In genomic region chr2:128347701-128348504, GRCh38 we compare ENCODE assay signal across 8 cellular contexts. TPM values are rescaled to one million over a fixed set of nuclear protein-coding genes. Genes with fewer than 3 reads are reported as not detected.
DNase-seq lines count a peak whose midpoint lies in the region; ATAC-seq and TF ChIP-seq lines count a peak whose summit lies in the region.

No MANE protein-coding gene starts in this region.

- peak; percentile 79 for ATAC-seq in left lung

- H3K27me3 ChIP-seq in left lung (no peaks in the 10 kb centered on the region), testis (no peaks in the 10 kb centered on the region), WERI-Rb-1 (ENCODE audit: insufficient read depth, low read depth, severe bottlenecking) (no peaks in the 10 kb centered on the region)

- H3K27ac ChIP-seq in left lung: peak overlapping the region; percentile 33 to 60
- peak overlapping the region; percentile 21 to 33 for H3K27ac ChIP-seq in testis
- H3K27ac ChIP-seq in WERI-Rb-1: no peak overlapping the region

- H3K36me3 ChIP-seq in left lung (no peaks in the 10 kb centered on the region), testis (ENCODE audit: low read depth, missing control alignments) (no peaks in the 10 kb centered on the region), WERI-Rb-1 (no peaks in the 10 kb centered on the region)

- DNase-seq in NCI-H1092 (lab: John Stamatoyannopoulos, UW) (peak; percentile 34), choroid plexus epithelial cell (ENCODE audit: low read depth) (peak; percentile 31), left lung (no peak), testis (peak; percentile 92), WERI-Rb-1 (no peak), SIG-M5 (lab: John Stamatoyannopoulos, UW) (no peak), NCI-H2107 (lab: John Stamatoyannopoulos, UW) (no peak), NCI-H82 (lab: John Stamatoyannopoulos, UW) (no peak)

- no peak for TF ChIP-seq CTCF in choroid plexus epithelial cell (conservative IDR thresholded peaks at IDR 0.05; ENCODE audit: low read depth, low read length)
- TF ChIP-seq CTCF in left lung (IDR thresholded peaks at IDR 0.05): no peak
- TF ChIP-seq CTCF in testis (IDR thresholded peaks at IDR 0.05): no peak
- no peak for TF ChIP-seq CTCF in WERI-Rb-1 (IDR thresholded peaks at IDR 0.05; ENCODE audit: low read depth, low read length)

- H3K9me3 ChIP-seq in left lung (peaks cover 0 to 20% of the 10 kb centered on the region in 2 donors), testis (no peaks in the 10 kb centered on the region), WERI-Rb-1 (ENCODE audit: severe bottlenecking) (peaks cover 22% of the 10 kb centered on the region)

- intact Hi-C loops in left lung (cut with DNase I) (no loop called here), testis (cut with DNase I; ENCODE audit: low total_unique reads) (no loop called here)

- H3K4me3 ChIP-seq in choroid plexus epithelial cell (ENCODE audit: low read depth, low read length) (no peak overlapping the region), left lung (no peak overlapping the region), testis (no peak overlapping the region), WERI-Rb-1 (ENCODE audit: low read depth, low read length) (no peak overlapping the region)

- WGBS in testis, 2 donors: 30 to 51% methylated on average over 15 to 16 of the region's 16 CpGs

- no peak for TF ChIP-seq POLR2A in testis (IDR thresholded peaks at IDR 0.05)

- H3K4me1 ChIP-seq in left lung (peaks cover 14 to 16% of the 10 kb centered on the region in 2 donors), testis (peaks cover 25% of the 10 kb centered on the region)

RNA-seq across cellular contexts. Expression of gene HS6ST1, which starts 29.2 kb away (rescaled TPM):
- total RNA-seq in left lung (10 to 100 TPM; 30.8 to 38.0 TPM), testis (100 to 1,000 TPM; 143 to 203 TPM)
- polyA plus RNA-seq in testis (ENCODE audit: insufficient read depth, low read depth, low replicate concordance): 58.7 TPM

Comparison
In these comparisons a context has a peak if more than half of its experiments do, and no peak if none do; other contexts are left out.
1. DNase-seq: peak in NCI-H1092 (single experiment), choroid plexus epithelial cell (single experiment) and testis (single experiment); none in left lung (0 of 2), WERI-Rb-1 (single experiment), SIG-M5 (single experiment), NCI-H2107 (single experiment) and NCI-H82 (single experiment).